ENCODE assay signal across 10 cellular contexts in the genomic region with DNA sequence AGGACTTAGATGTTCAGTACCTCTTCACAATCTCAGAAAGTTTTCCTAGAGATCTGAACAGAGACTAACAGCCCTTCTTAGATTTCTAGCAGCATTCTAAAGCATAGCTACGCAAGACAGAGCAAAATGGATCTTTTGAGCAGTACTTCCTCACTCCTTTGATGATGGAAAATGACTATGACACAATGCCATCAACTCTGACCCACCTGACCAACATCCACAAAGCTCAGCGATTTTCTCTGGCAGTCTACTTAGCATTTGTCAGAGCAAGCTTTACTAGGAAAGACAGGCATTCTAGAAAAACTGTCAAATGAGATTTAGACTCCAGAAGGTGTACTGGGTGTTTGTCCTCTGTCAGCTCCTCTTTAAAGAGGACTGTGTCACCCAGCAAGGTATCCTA.
DNase-seq lines count a peak whose midpoint lies in the region; ATAC-seq and TF ChIP-seq lines count a peak whose summit lies in the region.
"Had no signal": no experiment of that assay in that cellular context is flagged by ENCODE, and none has a peak within 500 bp of the region (broad histone marks: within the 10 kb centered on the region; RNA-seq: fewer than 3 reads in every experiment).

No MANE protein-coding gene starts in this region.

- intact Hi-C loops in PC-3 (cut with micrococcal nuclease) = no loop called here

- no peaks in the 10 kb centered on the region for H3K9me2 ChIP-seq in PC-3 (replicated peaks; ENCODE audit: low read length)

- no TSS peak for BruUV-seq in PC-3 (replicated peaks; lab: Mats Ljungman, UMichigan)

- peak overlapping the region; percentile 32 for H2AFZ ChIP-seq in PC-3 (ENCODE audit: low read length)

- no peaks in the 10 kb centered on the region for H3K4me1 ChIP-seq in PC-3 (ENCODE audit: insufficient read depth, low read length)
- H3K4me1 ChIP-seq: SJCRH30 had no signal

- DNase-seq in activated T-cell treated with anti-CD3 and anti-CD28 coated beads, Interleukin-2, amount 50 U/mL, for 24 hours = no peak
- DNase-seq in activated T-cell treated with anti-CD3 and anti-CD28 coated beads, Interleukin-2, amount 50 U/mL, for 48 hours = no peak
- DNase-seq in PC-3 (no peak), MV-4-11 (lab: John Stamatoyannopoulos, UW) (no peak), NCI-H345 treated with DMSO at 0.1 percent for 48 hours (lab: John Stamatoyannopoulos, UW; ENCODE audit: unreplicated experiment) (no peak), NCI-H2081 (lab: John Stamatoyannopoulos, UW) (no peak)
- DNase-seq: SJCRH30 had no signal

- no peak overlapping the region for H3K9ac ChIP-seq in PC-3 (ENCODE audit: low read length)

- CTCF ChIA-PET in PC-3 (lab: Charles Lee) = no interaction called here

- ATAC-seq in GM21737 (IDR thresholded peaks at IDR 0.05; ENCODE audit: unreplicated experiment) (peak; percentile 20), PC-3 (no peak)

- H3K4me1 Mint-ChIP-seq in activated T-cell treated with anti-CD3 and anti-CD28 coated beads, Interleukin-2, amount 50 U/mL, for 24 hours (ENCODE audit: low read depth) = peaks cover 27% of the 10 kb centered on the region

- no peak for TF ChIP-seq CTCF in PC-3 (conservative IDR thresholded peaks at IDR 0.05; ENCODE audit: low read depth, low read length)

- no peaks in the 10 kb centered on the region for H3K36me3 Mint-ChIP-seq in activated T-cell treated with anti-CD3 and anti-CD28 coated beads, Interleukin-2, amount 50 U/mL, for 24 hours (ENCODE audit: low read depth)
- H3K36me3 Mint-ChIP-seq: brain had no signal

- no peaks in the 10 kb centered on the region for H3K36me3 ChIP-seq in PC-3 (ENCODE audit: low read depth, low read length)
- H3K36me3 ChIP-seq: SJCRH30 had no signal

- peak overlapping the region; percentile 21 for H3K4me2 ChIP-seq in PC-3 (ENCODE audit: low read length)

- H3K9me3 ChIP-seq in PC-3 (ENCODE audit: low read length) = no peaks in the 10 kb centered on the region
- H3K9me3 ChIP-seq: SJCRH30 had no signal

- no peak overlapping the region for H3K27ac ChIP-seq in PC-3 (ENCODE audit: low read length)
- H3K27ac ChIP-seq in skin epidermis = peak overlapping the region in 11 of 21 experiments; percentile 10 to 86 (median 55)
- H3K27ac ChIP-seq: SJCRH30 had no signal

- no peaks in the 10 kb centered on the region for H3K79me2 ChIP-seq in PC-3 (ENCODE audit: low read length)

- POLR2A ChIA-PET in PC-3 (lab: Charles Lee; ENCODE audit: unreplicated experiment) = no interaction called here

- H3K27ac Mint-ChIP-seq in activated T-cell treated with anti-CD3 and anti-CD28 coated beads, Interleukin-2, amount 50 U/mL, for 24 hours = peak overlapping the region; percentile 84
- H3K27ac Mint-ChIP-seq: brain had no signal

- no peaks in the 10 kb centered on the region for H4K20me1 ChIP-seq in PC-3 (ENCODE audit: low read length)

- H3K4me3 Mint-ChIP-seq in activated T-cell treated with anti-CD3 and anti-CD28 coated beads, Interleukin-2, amount 50 U/mL, for 24 hours = peak overlapping the region; percentile 41
- H3K4me3 Mint-ChIP-seq: brain had no signal

- H3F3A ChIP-seq in PC-3 (ENCODE audit: low read length, unreplicated experiment) = no peaks in the 10 kb centered on the region

- H3K27me3 Mint-ChIP-seq in activated T-cell treated with anti-CD3 and anti-CD28 coated beads, Interleukin-2, amount 50 U/mL, for 24 hours = no peaks in the 10 kb centered on the region

- no peak overlapping the region for H3K4me3 ChIP-seq in PC-3 (ENCODE audit: low read length)
- H3K4me3 ChIP-seq in skin epidermis = peak overlapping the region in 2 of 7 experiments; percentile 3 to 6
- H3K4me3 ChIP-seq: SJCRH30 had no signal

- H3K27me3 ChIP-seq in PC-3 (ENCODE audit: low read length) = no peaks in the 10 kb centered on the region
- H3K27me3 ChIP-seq: SJCRH30 had no signal

- H3K9me3 Mint-ChIP-seq in activated T-cell treated with anti-CD3 and anti-CD28 coated beads, Interleukin-2, amount 50 U/mL, for 24 hours = no peaks in the 10 kb centered on the region
